Comparison of ENCODE assay signal across 12 cellular contexts in genomic region chr15:33699691-33700447, GRCh38.
DNase-seq lines count a peak whose midpoint lies in the region; ATAC-seq and TF ChIP-seq lines count a peak whose summit lies in the region.
"Had no signal": no experiment of that assay in that cellular context is flagged by ENCODE, and none has a peak within 500 bp of the region (broad histone marks: within the 10 kb centered on the region; RNA-seq: fewer than 3 reads in every experiment).

No MANE protein-coding gene starts in this region.

- no peak overlapping the region for H2BK120ac ChIP-seq in trophoblast cell (ENCODE audit: insufficient read depth, low read length, poor library complexity)

- no peak overlapping the region for H3K23ac ChIP-seq in trophoblast cell (ENCODE audit: low read length)

- CTCF ChIA-PET in PC-3 (lab: Charles Lee), result interaction anchor here (0.6 to 1.7 kb wide), 7 partner anchors 21 to 1040 kb away, joined by 3 to 47 read pairs (median 4); no protein-coding TSS in a partner anchor

- H3K27me3 ChIP-seq in PC-3 (ENCODE audit: low read length) (peaks cover 38% of the 10 kb centered on the region), trophoblast cell (ENCODE audit: insufficient read depth, low read length) (no peaks in the 10 kb centered on the region)
- H3K27me3 ChIP-seq: suprapubic skin had no signal

- no peak overlapping the region for H3K4ac ChIP-seq in trophoblast cell (ENCODE audit: low read depth, low read length)

- DNase-seq in NCI-H1092 treated with DMSO at 0.1 percent for 48 hours (lab: John Stamatoyannopoulos, UW) (peak; percentile 0), NCI-H1092 (lab: John Stamatoyannopoulos, UW) (no peak), PC-3 (peak; percentile 46), erythroblast (lab: John Stamatoyannopoulos, UW) (peak; percentile 14 to 28), trophoblast cell (peak; percentile 19 to 57), RPMI8226 (no peak), T-helper 17 cell (no peak)
- DNase-seq: cerebellar nuclear complex had no signal

- no peaks in the 10 kb centered on the region for H3K36me3 Mint-ChIP-seq in T-helper 17 cell (ENCODE audit: low read depth)
- H3K36me3 Mint-ChIP-seq: naive thymus-derived CD8-positive, alpha-beta T cell had no signal

- POLR2A ChIA-PET in PC-3 (lab: Charles Lee; ENCODE audit: unreplicated experiment), result no interaction called here

- no peak overlapping the region for H2BK5ac ChIP-seq in trophoblast cell (ENCODE audit: low read depth, low read length, poor library complexity)

- H3F3A ChIP-seq in PC-3 (ENCODE audit: low read length, unreplicated experiment), result no peaks in the 10 kb centered on the region

- H3K4me3 Mint-ChIP-seq in T-helper 17 cell, result no peak overlapping the region
- H3K4me3 Mint-ChIP-seq: activated T-cell treated with anti-CD3 and anti-CD28 coated beads, Interleukin-2, amount 50 U/mL, for 24 hours; naive thymus-derived CD8-positive, alpha-beta T cell had no signal

- no CpG with 5 or more reads among the region's 14 CpGs for WGBS in trophoblast cell (ENCODE audit: extremely low coverage, insufficient coverage, insufficient read length)

- BruUV-seq in PC-3 (replicated peaks; lab: Mats Ljungman, UMichigan), result no TSS peak

- no peak overlapping the region for H4K8ac ChIP-seq in trophoblast cell (ENCODE audit: low read depth, low read length)

- H3K27ac ChIP-seq in PC-3 (ENCODE audit: low read length), result no peak overlapping the region
- no peak overlapping the region for H3K27ac ChIP-seq in trophoblast cell (ENCODE audit: low read depth, low read length)
- H3K27ac ChIP-seq: suprapubic skin had no signal

- no peak overlapping the region for H3K27ac Mint-ChIP-seq in T-helper 17 cell
- H3K27ac Mint-ChIP-seq: activated T-cell treated with anti-CD3 and anti-CD28 coated beads, Interleukin-2, amount 50 U/mL, for 24 hours; naive thymus-derived CD8-positive, alpha-beta T cell had no signal

- H3K4me1 Mint-ChIP-seq in T-helper 17 cell, result peaks cover 4% of the 10 kb centered on the region

- no peak for TF ChIP-seq POLR2A in erythroblast (IDR thresholded peaks at IDR 0.05; ENCODE audit: low read length)

- H3K36me3 ChIP-seq in PC-3 (ENCODE audit: low read depth, low read length), result no peaks in the 10 kb centered on the region
- H3K36me3 ChIP-seq in trophoblast cell (ENCODE audit: control insufficient read depth in 1 of 2, insufficient read depth in 2 of 2, low read length in 2 of 2), result peaks cover 4 to 12% of the 10 kb centered on the region in 2 experiments
- H3K36me3 ChIP-seq: suprapubic skin had no signal

- no peak overlapping the region for H3K9ac ChIP-seq in PC-3 (ENCODE audit: low read length)
- no peak overlapping the region for H3K9ac ChIP-seq in trophoblast cell (ENCODE audit: low read length)

- no peaks in the 10 kb centered on the region for H3K9me3 ChIP-seq in PC-3 (ENCODE audit: low read length)
- H3K9me3 ChIP-seq in trophoblast cell (ENCODE audit: insufficient read depth, low read depth, low read length), result no peaks in the 10 kb centered on the region
- no peaks in the 10 kb centered on the region for H3K9me3 ChIP-seq in T-helper 17 cell (ENCODE audit: control insufficient read depth, low read length, poor library complexity, severe bottlenecking)
- H3K9me3 ChIP-seq: suprapubic skin had no signal

- H4K20me1 ChIP-seq in PC-3 (ENCODE audit: low read length), result no peaks in the 10 kb centered on the region

- H2BK12ac ChIP-seq in trophoblast cell (ENCODE audit: low read length), result no peak overlapping the region

- H3K14ac ChIP-seq in trophoblast cell (ENCODE audit: low read length), result no peak overlapping the region

- H3K4me3 ChIP-seq in PC-3 (ENCODE audit: low read length) (no peak overlapping the region), trophoblast cell (ENCODE audit: low read depth, low read length) (no peak overlapping the region)
- H3K4me3 ChIP-seq: suprapubic skin had no signal

- peak; percentile 50 for TF ChIP-seq CTCF in PC-3 (conservative IDR thresholded peaks at IDR 0.05; ENCODE audit: low read depth, low read length)

- H4K91ac ChIP-seq in trophoblast cell (ENCODE audit: low read depth, low read length), result peak overlapping the region; percentile 17

- H3K4me2 ChIP-seq in PC-3 (ENCODE audit: low read length), result no peak overlapping the region
- H3K4me2 ChIP-seq in trophoblast cell (ENCODE audit: low read length), result no peak overlapping the region

- H3K79me2 ChIP-seq in PC-3 (ENCODE audit: low read length) (no peaks in the 10 kb centered on the region), trophoblast cell (ENCODE audit: control insufficient read depth, insufficient read depth, low read length, poor library complexity) (no peaks in the 10 kb centered on the region)

- intact Hi-C loops in PC-3 (cut with micrococcal nuclease), result loop anchor here (1.0 to 5.0 kb wide), 4 partner anchors 29 to 613 kb away; no protein-coding TSS in a partner anchor

- no peak overlapping the region for H2AK5ac ChIP-seq in trophoblast cell (ENCODE audit: low read length)

- no peak overlapping the region for H3K18ac ChIP-seq in trophoblast cell (ENCODE audit: low read length)

- H3K27me3 Mint-ChIP-seq in T-helper 17 cell, result peaks cover 29% of the 10 kb centered on the region

- no peak overlapping the region for H2AFZ ChIP-seq in PC-3 (ENCODE audit: low read length)
- H2AFZ ChIP-seq in trophoblast cell (ENCODE audit: insufficient read depth, low read length, poor library complexity), result no peak overlapping the region

- no peaks in the 10 kb centered on the region for H3K9me2 ChIP-seq in PC-3 (replicated peaks; ENCODE audit: low read length)

- no peak overlapping the region for H4K12ac ChIP-seq in trophoblast cell (ENCODE audit: low read depth, low read length)

- no peaks in the 10 kb centered on the region for H3K79me1 ChIP-seq in trophoblast cell (ENCODE audit: low read length)

- no peaks in the 10 kb centered on the region for H3K4me1 ChIP-seq in PC-3 (ENCODE audit: insufficient read depth, low read length)
- no peaks in the 10 kb centered on the region for H3K4me1 ChIP-seq in trophoblast cell (ENCODE audit: control insufficient read depth in 1 of 2, insufficient read depth in 2 of 2, low read length in 2 of 2)
- H3K4me1 ChIP-seq: suprapubic skin had no signal

- ATAC-seq in PC-3, result no peak
- no peak for ATAC-seq in T-helper 17 cell
- ATAC-seq in GM18873 (IDR thresholded peaks at IDR 0.05; ENCODE audit: low FRiP score, unreplicated experiment), result no peak

Comparison
In these comparisons a context has a peak if more than half of its experiments do, and no peak if none do; other contexts are left out.
1. DNase-seq: peak in NCI-H1092 treated with DMSO at 0.1 percent for 48 hours (single experiment), PC-3 (single experiment), erythroblast (2 of 2) and trophoblast cell (2 of 2); none in NCI-H1092 (single experiment), RPMI8226 (single experiment) and T-helper 17 cell (0 of 3).